ENCODE assay signal across 11 cellular contexts in the genomic region with DNA sequence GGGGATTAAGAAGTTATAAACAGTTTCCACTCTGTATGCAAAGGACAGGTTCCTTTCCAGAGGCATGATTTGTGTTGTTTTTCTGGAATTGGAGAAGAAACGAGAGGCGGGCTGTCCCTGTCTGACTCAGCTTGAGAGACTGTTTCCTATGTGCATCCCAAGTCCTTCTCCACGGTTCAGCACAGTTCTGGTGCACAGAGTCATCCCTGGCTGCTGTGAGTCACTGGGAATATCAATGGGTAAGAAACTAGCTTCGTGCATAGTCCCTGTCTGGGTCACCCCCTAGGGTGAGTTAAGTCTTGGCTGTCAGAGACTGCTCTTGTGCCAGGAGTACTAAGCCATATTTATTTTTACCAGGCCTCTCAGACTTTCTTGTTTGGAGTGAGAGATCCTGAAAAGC. TPM values are rescaled to one million over a fixed set of nuclear protein-coding genes. Genes with fewer than 3 reads are reported as not detected.
DNase-seq lines count a peak whose midpoint lies in the region; ATAC-seq and TF ChIP-seq lines count a peak whose summit lies in the region.
"Had no signal": no experiment of that assay in that cellular context is flagged by ENCODE, and none has a peak within 500 bp of the region (broad histone marks: within the 10 kb centered on the region; RNA-seq: fewer than 3 reads in every experiment).

No MANE protein-coding gene starts in this region.

- TF ChIP-seq CTCF in astrocyte of the spinal cord (IDR thresholded peaks at IDR 0.05; ENCODE audit: low read depth, low read length) = no peak

- in situ Hi-C loops in astrocyte of the spinal cord (cut with HindIII; ENCODE audit: low sequenced_read_pairs) = no loop called here

- peak; percentile 52 to 73 for ATAC-seq in right cardiac atrium
- no peak for ATAC-seq in HG02588 (IDR thresholded peaks at IDR 0.05; ENCODE audit: unreplicated experiment)

- peak overlapping the region; percentile 76 for H3K27ac ChIP-seq in right cardiac atrium (ENCODE audit: low read length)
- peak overlapping the region; percentile 77 for H3K27ac ChIP-seq in skeletal muscle tissue (ENCODE audit: low read depth, low read length)
- H3K27ac ChIP-seq: neutrophil had no signal

- no peak overlapping the region for H3K4me3 ChIP-seq in astrocyte of the spinal cord (ENCODE audit: low read depth, low read length)
- no peak overlapping the region for H3K4me3 ChIP-seq in right cardiac atrium (ENCODE audit: low read length)
- H3K4me3 ChIP-seq in skeletal muscle tissue (ENCODE audit: low read length in 3 of 3) = no peak overlapping the region

- no peaks in the 10 kb centered on the region for H3K36me3 ChIP-seq in skeletal muscle tissue (ENCODE audit: control insufficient read depth in 3 of 3, insufficient read depth in 3 of 3, low read length in 3 of 3)
- H3K36me3 ChIP-seq: neutrophil had no signal

- peak overlapping the region in 2 of 3 donors; percentile 24 to 45 for H3K9ac ChIP-seq in skeletal muscle tissue (ENCODE audit: low read depth in 1 of 3, low read length in 3 of 3)

- H3K9me3 ChIP-seq in right cardiac atrium (ENCODE audit: control insufficient read depth, low read length) (no peaks in the 10 kb centered on the region), skeletal muscle tissue (ENCODE audit: control insufficient read depth in 3 of 3, low read length in 3 of 3) (no peaks in the 10 kb centered on the region)
- H3K9me3 ChIP-seq: neutrophil had no signal

- 36% methylated on average over 4 of the region's 4 CpGs for WGBS in right cardiac atrium

- DNase-seq in GM04504 (ENCODE audit: low read depth) = peak; percentile 99
- DNase-seq in astrocyte of the spinal cord (ENCODE audit: low read depth, low spot score) = peak; percentile 97
- DNase-seq in right cardiac atrium = peak in 2 of 3 donors; percentile 50 to 54
- DNase-seq in NCI-H1092 (lab: John Stamatoyannopoulos, UW) = no peak
- DNase-seq in activated CD8-positive, alpha-beta memory T cell treated with anti-CD3 and anti-CD28 coated beads for 24 hours = no peak
- no peak for DNase-seq in SHP77 (lab: John Stamatoyannopoulos, UW)
- DNase-seq: cerebellar nuclear complex, GF-D8 had no signal

- intact Hi-C loops in right cardiac atrium (cut with DNase I) = no loop called here

- H3K27me3 ChIP-seq in right cardiac atrium (ENCODE audit: control insufficient read depth, insufficient read depth) (no peaks in the 10 kb centered on the region), skeletal muscle tissue (ENCODE audit: control insufficient read depth in 3 of 3, insufficient read depth in 3 of 3, low read length in 3 of 3) (no peaks in the 10 kb centered on the region)

- peaks cover 2% of the 10 kb centered on the region for H3K4me1 ChIP-seq in right cardiac atrium (ENCODE audit: control insufficient read depth, insufficient read depth, low read length)
- peaks cover 32 to 36% (median 36%) of the 10 kb centered on the region in 3 donors for H3K4me1 ChIP-seq in skeletal muscle tissue (ENCODE audit: control insufficient read depth in 3 of 3, insufficient read depth in 3 of 3, low read length in 3 of 3)

RNA-seq across cellular contexts. Expression of a gene that starts 2.4 kb away (rescaled TPM):
- total RNA-seq in right cardiac atrium (10 to 100 TPM; 21.8 to 32.3 (median 29.2) TPM), skeletal muscle tissue (8.9 TPM)
- 14.6 TPM for polyA plus RNA-seq in right cardiac atrium

RNA-seq across cellular contexts. Expression of a gene that starts 15.9 kb away (rescaled TPM):
- total RNA-seq in right cardiac atrium (10 to 100 TPM; 12.7 to 17.5 (median 16.3) TPM), skeletal muscle tissue (16.7 TPM)
- polyA plus RNA-seq in right cardiac atrium = 14.5 TPM

Comparison
In these comparisons a context has a peak if more than half of its experiments do, and no peak if none do; other contexts are left out.
1. DNase-seq: peak in GM04504 (single experiment), astrocyte of the spinal cord (single experiment) and right cardiac atrium (2 of 3); none in NCI-H1092 (single experiment), activated CD8-positive, alpha-beta memory T cell treated with anti-CD3 and anti-CD28 coated beads for 24 hours (single experiment) and SHP77 (0 of 2).